ENCODE assay signal across 24 cellular contexts in the genomic region with DNA sequence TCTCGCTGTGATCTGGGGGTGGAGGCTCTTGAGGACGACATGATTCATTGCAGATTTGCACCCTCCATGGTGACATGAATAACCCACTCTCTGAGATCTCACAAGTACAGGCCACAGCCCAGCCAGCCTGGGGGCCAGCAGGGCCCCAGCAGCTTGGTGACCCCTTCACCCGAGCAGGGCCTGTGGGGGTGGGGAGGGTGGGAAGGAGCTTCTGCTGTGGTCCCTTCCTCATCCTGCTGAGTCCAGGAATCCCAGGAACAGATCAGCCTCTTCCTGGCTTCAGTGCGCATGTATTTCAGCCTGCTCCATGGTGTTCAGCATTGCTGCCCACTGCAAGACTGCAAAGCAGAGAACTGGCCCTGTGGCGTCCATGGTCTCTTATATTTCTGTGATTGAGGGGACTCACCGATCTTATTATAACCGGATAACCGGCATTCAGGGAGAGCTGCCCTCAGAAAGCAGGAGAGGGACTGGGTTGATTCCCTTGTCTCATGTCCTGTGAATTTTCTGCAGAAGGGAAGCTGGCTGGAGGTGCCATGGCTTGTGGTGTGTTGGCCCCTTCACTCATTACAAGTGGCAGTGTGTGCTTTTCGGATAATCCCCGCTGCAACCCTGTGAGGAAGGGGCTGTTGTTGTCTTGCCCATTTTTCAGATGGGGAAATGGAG.
"Had no signal": no experiment of that assay in that cellular context is flagged by ENCODE, and none has a peak within 500 bp of the region (broad histone marks: within the 10 kb centered on the region; RNA-seq: fewer than 3 reads in every experiment).

No MANE protein-coding gene starts in this region.

- H3K9me3 Mint-ChIP-seq: activated CD4-positive, alpha-beta memory T cell treated with anti-CD3 and anti-CD28 coated beads for 36 hours; activated CD4-positive, alpha-beta T cell treated with anti-CD3 and anti-CD28 coated beads, Interleukin-2, amount 10 ng/mL, durations not matched to agents 24 days and 14 days; activated naive CD4-positive, alpha-beta T cell treated with anti-CD3 and anti-CD28 coated beads, Interleukin-2, amount 50 U/mL, for 72 hours; activated T-cell treated with anti-CD3 and anti-CD28 coated beads, Interleukin-2, amount 50 U/mL, for 4 hours; activated T-helper 17 cell treated with anti-CD3 and anti-CD28 coated beads, Interleukin-2, amount 50 U/mL, for 72 hours; central memory CD8-positive, alpha-beta T cell; nephron had no signal

- ATAC-seq: activated naive CD4-positive, alpha-beta T cell treated with anti-CD3 and anti-CD28 coated beads, Interleukin-2, amount 50 U/mL, for 72 hours; activated T-helper 17 cell treated with anti-CD3 and anti-CD28 coated beads, Interleukin-2, amount 50 U/mL, for 72 hours; left colon; lower lobe of right lung; mucosa of descending colon; T-helper 17 cell had no signal

- H3K9me3 ChIP-seq: breast epithelium, lower lobe of right lung, mucosa of descending colon, neutrophil, pancreas, prostate gland, spleen, suprapubic skin, tibial artery had no signal

- H3K4me3 Mint-ChIP-seq: activated CD4-positive, alpha-beta memory T cell treated with anti-CD3 and anti-CD28 coated beads for 36 hours; activated CD4-positive, alpha-beta T cell treated with anti-CD3 and anti-CD28 coated beads, Interleukin-2, amount 10 ng/mL, durations not matched to agents 24 days and 14 days; activated T-cell treated with anti-CD3 and anti-CD28 coated beads, Interleukin-2, amount 50 U/mL, for 4 hours; activated T-helper 17 cell treated with anti-CD3 and anti-CD28 coated beads, Interleukin-2, amount 50 U/mL, for 72 hours; central memory CD8-positive, alpha-beta T cell; nephron; T-helper 17 cell had no signal

- H3K27ac ChIP-seq: breast epithelium, lower lobe of right lung, neutrophil, pancreas, spleen, suprapubic skin, tibial artery had no signal

- H3K27ac Mint-ChIP-seq: activated CD4-positive, alpha-beta memory T cell treated with anti-CD3 and anti-CD28 coated beads for 36 hours; activated CD4-positive, alpha-beta T cell treated with anti-CD3 and anti-CD28 coated beads, Interleukin-2, amount 10 ng/mL, durations not matched to agents 24 days and 14 days; activated naive CD4-positive, alpha-beta T cell treated with anti-CD3 and anti-CD28 coated beads, Interleukin-2, amount 50 U/mL, for 72 hours; activated T-helper 17 cell treated with anti-CD3 and anti-CD28 coated beads, Interleukin-2, amount 50 U/mL, for 72 hours; T-helper 17 cell had no signal

- H3K27me3 Mint-ChIP-seq: activated CD4-positive, alpha-beta T cell treated with anti-CD3 and anti-CD28 coated beads, Interleukin-2, amount 10 ng/mL, durations not matched to agents 24 days and 14 days had no signal

- H3K4me1 Mint-ChIP-seq: activated CD4-positive, alpha-beta T cell treated with anti-CD3 and anti-CD28 coated beads, Interleukin-2, amount 10 ng/mL, durations not matched to agents 24 days and 14 days had no signal

- DNase-seq: activated CD4-positive, alpha-beta memory T cell treated with anti-CD3 and anti-CD28 coated beads for 36 hours; activated CD4-positive, alpha-beta T cell treated with anti-CD3 and anti-CD28 coated beads, Interleukin-2, amount 10 ng/mL, durations not matched to agents 24 days and 14 days; activated CD4-positive, CD25-positive, alpha-beta regulatory T cell treated with anti-CD3 and anti-CD28 coated beads, Interleukin-2, amount 50 U/mL, for 72 hours; activated T-cell treated with anti-CD3 and anti-CD28 coated beads, Interleukin-2, amount 50 U/mL, for 4 hours; dermis blood vessel endothelial cell; effector CD8-positive, alpha-beta T cell; left colon; lower lobe of right lung; mesenchymal stem cell; mucosa of descending colon; spleen; stimulated activated naive CD4-positive, alpha-beta T cell; T-helper 17 cell; T1000 had no signal

- H3K27me3 ChIP-seq: breast epithelium, neutrophil, pancreas had no signal

- H3K36me3 Mint-ChIP-seq: activated CD4-positive, alpha-beta memory T cell treated with anti-CD3 and anti-CD28 coated beads for 36 hours; activated naive CD4-positive, alpha-beta T cell treated with anti-CD3 and anti-CD28 coated beads, Interleukin-2, amount 50 U/mL, for 72 hours had no signal

- H3K4me1 ChIP-seq: breast epithelium, spleen, suprapubic skin, tibial artery had no signal
